In genomic region chr2:239137890-239138283, GRCh38 we compare ENCODE assay signal across 14 cellular contexts.
A peak's percentile ranks its signal among the peaks of the same experiment; 100 is the strongest.
DNase-seq lines count a peak whose midpoint lies in the region; ATAC-seq lines count a peak whose summit lies in the region.
"Had no signal": no experiment of that assay in that cellular context is flagged by ENCODE, and none has a peak within 500 bp of the region (broad histone marks: within the 10 kb centered on the region; RNA-seq: fewer than 3 reads in every experiment).

No MANE protein-coding gene starts in this region.

- ATAC-seq in activated CD8-positive, alpha-beta memory T cell treated with anti-CD3 and anti-CD28 coated beads, Interleukin-2, amount 10 ng/mL, durations not matched to agents 7 days and 5 days: peak; percentile 12
- ATAC-seq in stimulated activated effector memory CD8-positive, alpha-beta T cell treated with anti-CD3 and anti-CD28 coated beads, Interleukin-12 subunit alpha, Interleukin-12 subunit beta, amount 100 ng/mL, for 72 hours: peak; percentile 45
- ATAC-seq in HG02981 (IDR thresholded peaks at IDR 0.05; ENCODE audit: unreplicated experiment) (no peak), HG03280 (IDR thresholded peaks at IDR 0.05; ENCODE audit: unreplicated experiment) (no peak)
- ATAC-seq: GM12878 had no signal

- POLR2A ChIA-PET in activated CD4-positive, alpha-beta memory T cell treated with anti-CD3 and anti-CD28 coated beads, Interleukin-2, amount 10 ng/mL, durations not matched to agents 7 days and 5 days (lab: Charles Lee): no interaction called here

- H3K27ac Mint-ChIP-seq in activated CD8-positive, alpha-beta memory T cell treated with anti-CD3 and anti-CD28 coated beads, Interleukin-2, amount 10 ng/mL, durations not matched to agents 7 days and 5 days: no peak overlapping the region
- H3K27ac Mint-ChIP-seq in immature natural killer cell: peak overlapping the region; percentile 7 to 76 (median 58)
- H3K27ac Mint-ChIP-seq in stimulated activated effector memory CD8-positive, alpha-beta T cell treated with anti-CD3 and anti-CD28 coated beads, Interleukin-12 subunit alpha, Interleukin-12 subunit beta, amount 100 ng/mL, for 72 hours: peak overlapping the region; percentile 15
- no peak overlapping the region for H3K27ac Mint-ChIP-seq in activated CD4-positive, alpha-beta memory T cell treated with anti-CD3 and anti-CD28 coated beads, Interleukin-2, amount 10 ng/mL, durations not matched to agents 7 days and 5 days
- H3K27ac Mint-ChIP-seq: GM23338, IgD-negative memory B cell had no signal

- H3K27me3 Mint-ChIP-seq in activated CD8-positive, alpha-beta memory T cell treated with anti-CD3 and anti-CD28 coated beads, Interleukin-2, amount 10 ng/mL, durations not matched to agents 7 days and 5 days: no peaks in the 10 kb centered on the region
- peaks cover 2 to 13% (median 10%) of the 10 kb centered on the region in 3 donors for H3K27me3 Mint-ChIP-seq in immature natural killer cell (ENCODE audit: low read depth in 3 of 3)
- no peaks in the 10 kb centered on the region for H3K27me3 Mint-ChIP-seq in activated CD4-positive, alpha-beta memory T cell treated with anti-CD3 and anti-CD28 coated beads, Interleukin-2, amount 10 ng/mL, durations not matched to agents 7 days and 5 days
- H3K27me3 Mint-ChIP-seq: IgD-negative memory B cell had no signal

- H3K36me3 Mint-ChIP-seq in activated CD8-positive, alpha-beta memory T cell treated with anti-CD3 and anti-CD28 coated beads, Interleukin-2, amount 10 ng/mL, durations not matched to agents 7 days and 5 days: peaks cover 31% of the 10 kb centered on the region
- peaks cover 53 to 73% (median 61%) of the 10 kb centered on the region in 3 donors for H3K36me3 Mint-ChIP-seq in immature natural killer cell
- peaks cover 52% of the 10 kb centered on the region for H3K36me3 Mint-ChIP-seq in stimulated activated effector memory CD8-positive, alpha-beta T cell treated with anti-CD3 and anti-CD28 coated beads, Interleukin-12 subunit alpha, Interleukin-12 subunit beta, amount 100 ng/mL, for 72 hours
- peaks cover 69% of the 10 kb centered on the region for H3K36me3 Mint-ChIP-seq in activated CD4-positive, alpha-beta memory T cell treated with anti-CD3 and anti-CD28 coated beads, Interleukin-2, amount 10 ng/mL, durations not matched to agents 7 days and 5 days (ENCODE audit: low read depth)

- DNase-seq in activated CD8-positive, alpha-beta memory T cell treated with anti-CD3 and anti-CD28 coated beads, Interleukin-2, amount 10 ng/mL, durations not matched to agents 7 days and 5 days: no peak
- DNase-seq in activated CD8-positive, alpha-beta memory T cell treated with anti-CD3 and anti-CD28 coated beads, Interleukin-2, amount 50 U/mL, for 4 hours: no peak
- peak; percentile 55 to 69 (median 56) for DNase-seq in immature natural killer cell
- no peak for DNase-seq in stimulated activated effector memory CD8-positive, alpha-beta T cell treated with anti-CD3 and anti-CD28 coated beads, Interleukin-12 subunit alpha, Interleukin-12 subunit beta, amount 100 ng/mL, for 72 hours (ENCODE audit: low spot score in 2 of 2)
- no peak for DNase-seq in activated CD4-positive, alpha-beta memory T cell treated with anti-CD3 and anti-CD28 coated beads, Interleukin-2, amount 10 ng/mL, durations not matched to agents 7 days and 5 days
- DNase-seq: 8988T, AML-193, Calu3, DMS 273 treated with DMSO at 0.1 percent for 48 hours had no signal

- H3K4me1 Mint-ChIP-seq in activated CD8-positive, alpha-beta memory T cell treated with anti-CD3 and anti-CD28 coated beads, Interleukin-2, amount 10 ng/mL, durations not matched to agents 7 days and 5 days: peaks cover 16% of the 10 kb centered on the region
- H3K4me1 Mint-ChIP-seq in immature natural killer cell: peaks cover 33 to 52% of the 10 kb centered on the region in 2 donors
- H3K4me1 Mint-ChIP-seq in stimulated activated effector memory CD8-positive, alpha-beta T cell treated with anti-CD3 and anti-CD28 coated beads, Interleukin-12 subunit alpha, Interleukin-12 subunit beta, amount 100 ng/mL, for 72 hours: peaks cover 24% of the 10 kb centered on the region
- peaks cover 13% of the 10 kb centered on the region for H3K4me1 Mint-ChIP-seq in activated CD4-positive, alpha-beta memory T cell treated with anti-CD3 and anti-CD28 coated beads, Interleukin-2, amount 10 ng/mL, durations not matched to agents 7 days and 5 days
- H3K4me1 Mint-ChIP-seq: GM23338, IgD-negative memory B cell had no signal

- no peaks in the 10 kb centered on the region for H3K9me3 Mint-ChIP-seq in activated CD8-positive, alpha-beta memory T cell treated with anti-CD3 and anti-CD28 coated beads, Interleukin-2, amount 10 ng/mL, durations not matched to agents 7 days and 5 days (ENCODE audit: low read depth)
- no peaks in the 10 kb centered on the region for H3K9me3 Mint-ChIP-seq in immature natural killer cell
- H3K9me3 Mint-ChIP-seq in stimulated activated effector memory CD8-positive, alpha-beta T cell treated with anti-CD3 and anti-CD28 coated beads, Interleukin-12 subunit alpha, Interleukin-12 subunit beta, amount 100 ng/mL, for 72 hours: peaks cover 2% of the 10 kb centered on the region
- no peaks in the 10 kb centered on the region for H3K9me3 Mint-ChIP-seq in activated CD4-positive, alpha-beta memory T cell treated with anti-CD3 and anti-CD28 coated beads, Interleukin-2, amount 10 ng/mL, durations not matched to agents 7 days and 5 days
- H3K9me3 Mint-ChIP-seq: GM23338 had no signal

- CTCF ChIA-PET in activated CD8-positive, alpha-beta memory T cell treated with anti-CD3 and anti-CD28 coated beads, Interleukin-2, amount 10 ng/mL, durations not matched to agents 7 days and 5 days (lab: Charles Lee): no interaction called here
- CTCF ChIA-PET in activated CD4-positive, alpha-beta memory T cell treated with anti-CD3 and anti-CD28 coated beads, Interleukin-2, amount 10 ng/mL, durations not matched to agents 7 days and 5 days (lab: Charles Lee): no interaction called here

- no peak overlapping the region for H3K4me3 Mint-ChIP-seq in activated CD8-positive, alpha-beta memory T cell treated with anti-CD3 and anti-CD28 coated beads, Interleukin-2, amount 10 ng/mL, durations not matched to agents 7 days and 5 days
- H3K4me3 Mint-ChIP-seq in immature natural killer cell: peak overlapping the region; percentile 54 to 84 (median 79)
- no peak overlapping the region for H3K4me3 Mint-ChIP-seq in stimulated activated effector memory CD8-positive, alpha-beta T cell treated with anti-CD3 and anti-CD28 coated beads, Interleukin-12 subunit alpha, Interleukin-12 subunit beta, amount 100 ng/mL, for 72 hours
- H3K4me3 Mint-ChIP-seq in activated CD4-positive, alpha-beta memory T cell treated with anti-CD3 and anti-CD28 coated beads, Interleukin-2, amount 10 ng/mL, durations not matched to agents 7 days and 5 days: no peak overlapping the region
- H3K4me3 Mint-ChIP-seq: GM23338, IgD-negative memory B cell had no signal

Comparison
In these comparisons a context has a peak if more than half of its experiments do, and no peak if none do; other contexts are left out.
1. ATAC-seq: peak in activated CD8-positive, alpha-beta memory T cell treated with anti-CD3 and anti-CD28 coated beads, Interleukin-2, amount 10 ng/mL, durations not matched to agents 7 days and 5 days (single experiment) and stimulated activated effector memory CD8-positive, alpha-beta T cell treated with anti-CD3 and anti-CD28 coated beads, Interleukin-12 subunit alpha, Interleukin-12 subunit beta, amount 100 ng/mL, for 72 hours (single experiment); none in HG02981 (single experiment) and HG03280 (single experiment).
2. DNase-seq: peak in immature natural killer cell (3 of 3); none in activated CD8-positive, alpha-beta memory T cell treated with anti-CD3 and anti-CD28 coated beads, Interleukin-2, amount 10 ng/mL, durations not matched to agents 7 days and 5 days (single experiment), activated CD8-positive, alpha-beta memory T cell treated with anti-CD3 and anti-CD28 coated beads, Interleukin-2, amount 50 U/mL, for 4 hours (single experiment), stimulated activated effector memory CD8-positive, alpha-beta T cell treated with anti-CD3 and anti-CD28 coated beads, Interleukin-12 subunit alpha, Interleukin-12 subunit beta, amount 100 ng/mL, for 72 hours (0 of 2) and activated CD4-positive, alpha-beta memory T cell treated with anti-CD3 and anti-CD28 coated beads, Interleukin-2, amount 10 ng/mL, durations not matched to agents 7 days and 5 days (single experiment).
3. H3K27ac Mint-ChIP-seq: peak in immature natural killer cell (6 of 6) and stimulated activated effector memory CD8-positive, alpha-beta T cell treated with anti-CD3 and anti-CD28 coated beads, Interleukin-12 subunit alpha, Interleukin-12 subunit beta, amount 100 ng/mL, for 72 hours (single experiment); none in activated CD8-positive, alpha-beta memory T cell treated with anti-CD3 and anti-CD28 coated beads, Interleukin-2, amount 10 ng/mL, durations not matched to agents 7 days and 5 days (single experiment) and activated CD4-positive, alpha-beta memory T cell treated with anti-CD3 and anti-CD28 coated beads, Interleukin-2, amount 10 ng/mL, durations not matched to agents 7 days and 5 days (single experiment).
4. H3K4me3 Mint-ChIP-seq: peak in immature natural killer cell (5 of 5); none in activated CD8-positive, alpha-beta memory T cell treated with anti-CD3 and anti-CD28 coated beads, Interleukin-2, amount 10 ng/mL, durations not matched to agents 7 days and 5 days (single experiment), stimulated activated effector memory CD8-positive, alpha-beta T cell treated with anti-CD3 and anti-CD28 coated beads, Interleukin-12 subunit alpha, Interleukin-12 subunit beta, amount 100 ng/mL, for 72 hours (single experiment) and activated CD4-positive, alpha-beta memory T cell treated with anti-CD3 and anti-CD28 coated beads, Interleukin-2, amount 10 ng/mL, durations not matched to agents 7 days and 5 days (single experiment).